ENCODE assay signal across 8 cellular contexts in the genomic region with DNA sequence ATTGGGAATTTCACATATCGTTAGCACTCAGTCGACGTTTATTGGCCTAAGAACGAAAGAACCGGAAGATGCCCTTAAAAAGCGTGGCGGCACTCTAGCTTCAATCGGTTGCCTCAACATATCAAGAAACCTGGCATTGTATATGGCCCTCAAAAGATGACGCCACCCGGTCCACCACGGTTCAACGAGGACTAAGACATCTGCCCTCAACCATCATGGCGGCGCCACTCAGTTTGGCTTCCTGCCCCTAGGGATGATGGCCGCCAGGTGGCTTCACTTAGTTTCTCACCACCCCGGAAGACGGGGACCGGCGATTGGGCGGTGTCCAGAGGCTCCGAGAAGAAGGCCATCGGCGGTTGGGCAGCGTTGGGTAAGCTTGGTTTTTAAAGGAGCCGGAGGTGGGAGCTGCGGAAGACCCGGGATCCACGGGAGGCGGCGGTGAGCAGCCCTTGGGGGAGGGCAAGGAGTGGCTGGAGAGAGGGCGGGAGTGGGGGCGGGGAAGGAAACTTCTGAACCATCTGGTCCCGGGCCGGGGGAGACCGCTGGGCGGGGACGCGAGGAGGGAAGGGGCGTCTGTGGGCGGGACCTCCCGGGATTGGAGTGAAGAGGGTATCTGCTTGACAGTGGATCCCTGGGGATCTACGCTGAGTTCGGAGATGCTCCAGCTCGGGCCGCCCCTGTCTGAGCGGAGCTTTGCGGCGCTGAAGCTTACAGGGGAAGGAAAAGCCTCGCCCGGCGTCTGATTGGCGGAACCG. TPM values are rescaled to one million over a fixed set of nuclear protein-coding genes. Genes with fewer than 3 reads are reported as not detected.
DNase-seq lines count a peak whose midpoint lies in the region; ATAC-seq and TF ChIP-seq lines count a peak whose summit lies in the region.

A gene (plus strand): TSS at position 592 of the 755 bp plus-strand sequence. CDS start 686 bp downstream, outside the sequence.

- peaks cover 36% of the 10 kb centered on the region for H3K36me3 Mint-ChIP-seq in activated B cell treated with CpG ODN at 0.5 μM for 24 hours (ENCODE audit: low read depth)

- H2AFZ ChIP-seq in smooth muscle cell (ENCODE audit: low read depth), result peak within 1 kb of the TSS; percentile 100

- H3K4me2 ChIP-seq in smooth muscle cell, result peak within 1 kb of the TSS; percentile 98

- intact Hi-C loops in activated B cell treated with CpG ODN at 0.5 μM for 24 hours (cut with micrococcal nuclease), result loop anchor here (1.0 to 10.0 kb wide), 16 partner anchors 8 to 586 kb away; a partner anchor contains a TSS

- ATAC-seq in HG03196 (IDR thresholded peaks at IDR 0.05; ENCODE audit: unreplicated experiment) (peak; percentile 74), activated B cell treated with CpG ODN at 0.5 μM for 24 hours (ENCODE audit: low read depth) (peak; percentile 72)

- POLR2A ChIA-PET in AG04450 (lab: Yijun Ruan, JAX), result interaction anchor here (0.5 to 2.2 kb wide), 17 partner anchors 7 to 835 kb away, joined by 3 to 18 read pairs (median 5); a partner anchor contains a TSS
- POLR2A ChIA-PET in activated B cell treated with CpG ODN at 0.5 μM for 24 hours (lab: Charles Lee), result interaction anchor here (0.5 to 2.9 kb wide), 39 partner anchors 9 to 1666 kb away, joined by 3 to 96 read pairs (median 6); a partner anchor contains a TSS

- peaks cover 8% of the 10 kb centered on the region for H3K79me2 ChIP-seq in smooth muscle cell (ENCODE audit: low read depth)

- no peaks in the 10 kb centered on the region for H3K36me3 ChIP-seq in smooth muscle cell (ENCODE audit: low read depth)

- H3K9ac ChIP-seq in smooth muscle cell (ENCODE audit: low read depth), result peak within 1 kb of the TSS; percentile 65

- no peaks in the 10 kb centered on the region for H4K20me1 ChIP-seq in smooth muscle cell (ENCODE audit: low read depth)

- DNase-seq in AG04450 (ENCODE audit: low read depth, low spot score) (peak; percentile 99), NCI-H345 (lab: John Stamatoyannopoulos, UW) (peak; percentile 100), activated B cell treated with CpG ODN at 0.5 μM for 24 hours (peak; percentile 90), caudate nucleus (lab: John Stamatoyannopoulos, UW) (peak; percentile 91 to 100 (median 99)), iPS-NIHi7 (ENCODE audit: extremely low spot score) (peak; percentile 93), smooth muscle cell (lab: John Stamatoyannopoulos, UW; ENCODE audit: unreplicated experiment) (peak; percentile 90)

- no peaks in the 10 kb centered on the region for H3K27me3 ChIP-seq in AG04450 (ENCODE audit: control insufficient read depth, insufficient read depth, low read length)
- no peaks in the 10 kb centered on the region for H3K27me3 ChIP-seq in smooth muscle cell (ENCODE audit: low read depth)

- no peaks in the 10 kb centered on the region for H3K9me3 Mint-ChIP-seq in activated B cell treated with CpG ODN at 0.5 μM for 24 hours

- H3K4me1 Mint-ChIP-seq in activated B cell treated with CpG ODN at 0.5 μM for 24 hours, result peaks cover 24% of the 10 kb centered on the region

- peaks cover 5% of the 10 kb centered on the region for H3K4me1 ChIP-seq in smooth muscle cell (ENCODE audit: low read depth)

- peaks cover 10% of the 10 kb centered on the region for H3F3A ChIP-seq in smooth muscle cell (ENCODE audit: low read depth)

- WGBS in smooth muscle cell (ENCODE audit: low lambda C conversion rate), result 5% methylated on average over 47 of the region's 53 CpGs

- peak; percentile 55 for TF ChIP-seq POLR2A in GM18951 (IDR thresholded peaks at IDR 0.05; ENCODE audit: extremely low read depth, insufficient read depth, insufficient read length)

- H3K9me3 ChIP-seq in AG04450 (ENCODE audit: control insufficient read depth, insufficient read depth, low read length) (no peaks in the 10 kb centered on the region; the same call in 1 of the 2 replicates), smooth muscle cell (replicated peaks; ENCODE audit: low read depth) (no peaks in the 10 kb centered on the region)

- H3K4me3 ChIP-seq in AG04450 (ENCODE audit: low read depth, low read length), result peak within 1 kb of the TSS; percentile 87
- peak within 1 kb of the TSS; percentile 95 for H3K4me3 ChIP-seq in smooth muscle cell

- no peaks in the 10 kb centered on the region for H3K27me3 Mint-ChIP-seq in activated B cell treated with CpG ODN at 0.5 μM for 24 hours

- in situ Hi-C loops in GM18951 (cut with MboI; ENCODE audit: low sequenced_read_pairs, unreplicated experiment), result no loop called here

- H3K27ac Mint-ChIP-seq in activated B cell treated with CpG ODN at 0.5 μM for 24 hours, result peak within 1 kb of the TSS; percentile 95

- peak within 1 kb of the TSS; percentile 96 for H3K4me3 Mint-ChIP-seq in activated B cell treated with CpG ODN at 0.5 μM for 24 hours

- CTCF ChIA-PET in AG04450 (lab: Charles Lee), result interaction anchor here (0.6 to 1.4 kb wide), 7 partner anchors 16 to 491 kb away, joined by 3 to 8 read pairs (median 4); a partner anchor contains a TSS
- CTCF ChIA-PET in activated B cell treated with CpG ODN at 0.5 μM for 24 hours (lab: Charles Lee), result interaction anchor here (0.7 to 2.7 kb wide), 9 partner anchors 10 to 268 kb away, joined by 3 to 13 read pairs (median 6); a partner anchor contains a TSS

- peak; percentile 17; the same call in 1 of the 2 replicates for TF ChIP-seq CTCF in AG04450 (IDR thresholded peaks at IDR 0.05; ENCODE audit: low read depth, low read length)
- TF ChIP-seq CTCF in activated B cell treated with CpG ODN at 0.5 μM for 24 hours (IDR thresholded peaks at IDR 0.05), result no peak
- TF ChIP-seq CTCF in smooth muscle cell (IDR thresholded peaks at IDR 0.05; ENCODE audit: borderline replicate concordance, insufficient read depth, poor library complexity, severe bottlenecking), result no peak

- H3K27ac ChIP-seq in AG04450 (ENCODE audit: low read depth, low read length) (peak within 1 kb of the TSS; percentile 89), caudate nucleus (ENCODE audit: low read depth, low read length) (peak within 1 kb of the TSS; percentile 96), smooth muscle cell (ENCODE audit: low read depth) (peak within 1 kb of the TSS; percentile 55)

RNA-seq across cellular contexts. Expression of the gene that starts here (rescaled TPM):
- 4.9 and 6.9 TPM in 2 replicates for polyA plus RNA-seq in AG04450 (2011; rRNA removed)
- polyA minus RNA-seq in AG04450 (2011; rRNA and poly(A)+ RNA removed), result 3.7 and 3.8 TPM in 2 replicates
- total RNA-seq in activated B cell treated with CpG ODN at 0.5 μM for 24 hours, result 63.5 and 77.9 TPM in 2 replicates
- total RNA-seq in smooth muscle cell, result 7.4 and 22.0 TPM in 2 replicates
- 16.7 and 26.1 TPM in 2 replicates for polyA plus RNA-seq in smooth muscle cell

Comparison
In these comparisons a context has a peak if more than half of its experiments do, and no peak if none do; other contexts are left out.
1. Peak in every context shown above with its lines: DNase-seq, ATAC-seq, H3K4me3 ChIP-seq and H3K27ac ChIP-seq.